In genomic region chr19:6223461-6224307, GRCh38 we compare ENCODE assay signal across 13 cellular contexts. TPM values are rescaled to one million over a fixed set of nuclear protein-coding genes. Genes with fewer than 3 reads are reported as not detected.
A peak's percentile ranks its signal among the peaks of the same experiment; 100 is the strongest.
DNase-seq lines count a peak whose midpoint lies in the region; ATAC-seq, FAIRE-seq and TF ChIP-seq lines count a peak whose summit lies in the region.
"Had no signal": no experiment of that assay in that cellular context is flagged by ENCODE, and none has a peak within 500 bp of the region (broad histone marks: within the 10 kb centered on the region; RNA-seq: fewer than 3 reads in every experiment).

No MANE protein-coding gene starts in this region.

- ATAC-seq in right cardiac atrium, result peak in 1 of 2 donors; percentile 12
- ATAC-seq in GM21515 (IDR thresholded peaks at IDR 0.05; ENCODE audit: unreplicated experiment), result no peak
- ATAC-seq: HCT116, mucosa of descending colon had no signal

- FAIRE-seq in small intestine (lab: Jason Lieb, UNC), result no peak
- FAIRE-seq: G401.6 had no signal

- no peak for DNase-seq in astrocyte of the cerebellum (ENCODE audit: low read depth)
- DNase-seq in right cardiac atrium, result peak in 1 of 3 donors; percentile 68
- DNase-seq in small intestine, result peak; percentile 21
- DNase-seq in COLO829 (ENCODE audit: low spot score), result no peak
- DNase-seq in NCI-H345 (lab: John Stamatoyannopoulos, UW), result no peak
- DNase-seq: activated CD4-positive, alpha-beta T cell treated with anti-CD3 and anti-CD28 coated beads for 1 hour; activated T-cell treated with anti-CD3 and anti-CD28 coated beads for 4 hours; NCI-H446 had no signal

- H3K36me3 ChIP-seq in HEK293 (ENCODE audit: control insufficient read depth in 2 of 2, insufficient read depth in 1 of 2, low read length in 2 of 2), result peaks cover 0 to 58% of the 10 kb centered on the region in 2 experiments; a peak in 1 of 3 replicates
- H3K36me3 ChIP-seq in small intestine (ENCODE audit: control insufficient read depth in 2 of 2, insufficient read depth in 2 of 2, low read length in 2 of 2), result peaks cover 10 to 18% of the 10 kb centered on the region in 2 donors

- CTCF ChIA-PET in HEK293 (lab: Yijun Ruan, JAX), result no interaction called here

- no peaks in the 10 kb centered on the region for H3K27me3 ChIP-seq in right cardiac atrium (ENCODE audit: control insufficient read depth, insufficient read depth)
- H3K27me3 ChIP-seq in small intestine (ENCODE audit: control insufficient read depth in 2 of 2, insufficient read depth in 2 of 2, low read length in 2 of 2), result no peaks in the 10 kb centered on the region

- no peak overlapping the region for H3K4me3 ChIP-seq in HEK293 (ENCODE audit: low read depth, low read length)
- H3K4me3 ChIP-seq in astrocyte of the cerebellum (ENCODE audit: low read depth, low read length), result no peak overlapping the region
- H3K4me3 ChIP-seq in right cardiac atrium (ENCODE audit: low read length), result no peak overlapping the region
- no peak overlapping the region for H3K4me3 ChIP-seq in small intestine (ENCODE audit: low read depth in 1 of 2, low read length in 2 of 2)
- H3K4me3 ChIP-seq: mucosa of descending colon had no signal

- POLR2A ChIA-PET in HEK293 (lab: Yijun Ruan, JAX), result no interaction called here

- in situ Hi-C loops in astrocyte of the cerebellum (cut with HindIII; ENCODE audit: low sequenced_read_pairs), result loop anchor here (10.0 kb wide), 2 partner anchors 79 to 179 kb away; no protein-coding TSS in a partner anchor

- H3K4me1 ChIP-seq in HEK293 (ENCODE audit: control insufficient read depth, insufficient read depth, low read length) (no peaks in the 10 kb centered on the region), right cardiac atrium (ENCODE audit: control insufficient read depth, insufficient read depth, low read length) (peaks cover 17% of the 10 kb centered on the region), small intestine (ENCODE audit: control insufficient read depth in 2 of 2, insufficient read depth in 1 of 2, low read depth in 1 of 2, low read length in 1 of 2) (no peaks in the 10 kb centered on the region)

- intact Hi-C loops in right cardiac atrium (cut with DNase I), result loop anchor here in 2 of 4 donors (5.0 kb wide), 2 partner anchors 54 to 59 kb away; partner anchors contain the start of gene MLLT1 (in 1 of the 2)

- WGBS in right cardiac atrium, result 62% methylated on average over 18 of the region's 18 CpGs
- 41 to 69% (median 47%) methylated on average over 17 to 18 of the region's 18 CpGs for WGBS in small intestine, 3 donors

- no peak for TF ChIP-seq CTCF in HEK293 (tag by site-specific recombination; IDR thresholded peaks at IDR 0.05)
- peak; percentile 3 for TF ChIP-seq CTCF in astrocyte of the cerebellum (IDR thresholded peaks at IDR 0.05; ENCODE audit: low read depth, low read length, missing control alignments)

- H3K9me3 ChIP-seq in HEK293 (ENCODE audit: control insufficient read depth, insufficient read depth, low read depth, low read length), result no peaks in the 10 kb centered on the region
- H3K9me3 ChIP-seq in right cardiac atrium (ENCODE audit: control insufficient read depth, low read length), result no peaks in the 10 kb centered on the region
- no peaks in the 10 kb centered on the region for H3K9me3 ChIP-seq in small intestine (ENCODE audit: control insufficient read depth, low read depth)
- H3K9me3 ChIP-seq: mucosa of descending colon had no signal

- no peak overlapping the region for H3K27ac ChIP-seq in HEK293 (ENCODE audit: extremely low read depth, low read depth, low read length)
- H3K27ac ChIP-seq in right cardiac atrium (ENCODE audit: low read length), result peak overlapping the region; percentile 0
- no peak overlapping the region for H3K27ac ChIP-seq in small intestine (ENCODE audit: low read depth in 1 of 2, low read length in 1 of 2)

TF ChIP-seq in HEK293, 187 proteins besides CTCF, POLR2A, EP300 and RAD21:
- no peak for TF ChIP-seq KLF16 (tag by site-specific recombination; IDR thresholded peaks at IDR 0.05)
- TF ChIP-seq KLF1 (tag by site-specific recombination; IDR thresholded peaks at IDR 0.05), result peak; percentile 28; the same call in 1 of the 2 replicates
- TF ChIP-seq ZIC2 (tag by site-specific recombination; IDR thresholded peaks at IDR 0.05), result peak; percentile 66

RNA-seq across cellular contexts. Expression of gene MLLT1, which starts 56.1 kb away (rescaled TPM):
- 10 to 100 TPM; 62.5 to 67.3 (median 65.5) TPM for total RNA-seq in right cardiac atrium
- polyA plus RNA-seq in right cardiac atrium (34.8 TPM), small intestine (10 to 100 TPM; 15.1 to 24.5 (median 19.2) TPM)
